ENCODE assay signal across 13 cellular contexts in genomic region chr7:108014747-108015682, GRCh38. TPM values are rescaled to one million over a fixed set of nuclear protein-coding genes. Genes with fewer than 3 reads are reported as not detected.
A peak's percentile ranks its signal among the peaks of the same experiment; 100 is the strongest.
DNase-seq lines count a peak whose midpoint lies in the region; ATAC-seq and TF ChIP-seq lines count a peak whose summit lies in the region.
"Had no signal": no experiment of that assay in that cellular context is flagged by ENCODE, and none has a peak within 500 bp of the region (broad histone marks: within the 10 kb centered on the region; RNA-seq: fewer than 3 reads in every experiment).

No MANE protein-coding gene starts in this region.

- no peaks in the 10 kb centered on the region for H3K79me2 ChIP-seq in GM23248 (ENCODE audit: insufficient read depth)
- no peaks in the 10 kb centered on the region for H3K79me2 ChIP-seq in fibroblast of lung (ENCODE audit: control insufficient read depth, insufficient read depth, low read length)

- H3K36me3 ChIP-seq in GM23248 (ENCODE audit: low read depth): no peaks in the 10 kb centered on the region
- no peaks in the 10 kb centered on the region for H3K36me3 ChIP-seq in SJSA1
- no peaks in the 10 kb centered on the region for H3K36me3 ChIP-seq in fibroblast of lung (ENCODE audit: control insufficient read depth, insufficient read depth, low read length)
- no peaks in the 10 kb centered on the region for H3K36me3 ChIP-seq in H7 (replicated peaks; ENCODE audit: control insufficient read depth, insufficient read depth, low read length)
- no peaks in the 10 kb centered on the region for H3K36me3 ChIP-seq in suprapubic skin

- H3K27me3 ChIP-seq in GM23248 (replicated peaks; ENCODE audit: insufficient read depth) (no peaks in the 10 kb centered on the region), SJSA1 (replicated peaks) (no peaks in the 10 kb centered on the region), fibroblast of lung (ENCODE audit: control insufficient read depth, insufficient read depth, low read length) (no peaks in the 10 kb centered on the region), H7 (ENCODE audit: control insufficient read depth, insufficient read depth, low read length) (no peaks in the 10 kb centered on the region), suprapubic skin (no peaks in the 10 kb centered on the region)

- WGBS in GM23248 (ENCODE audit: low coverage in 1 of 2, low lambda C conversion rate in 2 of 2, missing lambda C conversion rate in 2 of 2), 2 experiments: 83 to 86% methylated on average over 6 of the region's 6 CpGs
- WGBS in suprapubic skin: 92% methylated on average over 6 of the region's 6 CpGs

- no peak overlapping the region for H3K27ac Mint-ChIP-seq in T-cell
- H3K27ac Mint-ChIP-seq: CD4-positive, alpha-beta memory T cell had no signal

- POLR2A ChIA-PET in T-cell (lab: Charles Lee): interaction anchor here in 1 of 2 donors (0.6 kb wide), 1 partner anchor 23 kb away, joined by 6 read pairs; no protein-coding TSS in a partner anchor

- no peaks in the 10 kb centered on the region for H3K9me2 ChIP-seq in GM23248 (ENCODE audit: insufficient read depth)

- no peaks in the 10 kb centered on the region for H4K20me1 ChIP-seq in GM23248 (ENCODE audit: insufficient read depth)
- H4K20me1 ChIP-seq in fibroblast of lung (ENCODE audit: control insufficient read depth, extremely low read depth, insufficient read depth, low read length): no peaks in the 10 kb centered on the region

- no peak overlapping the region for H3K4me3 ChIP-seq in GM23248
- no peak overlapping the region for H3K4me3 ChIP-seq in SJSA1
- H3K4me3 ChIP-seq in fibroblast of lung (replicated peaks in 1 of 4; ENCODE audit: control extremely low read depth in 1 of 4, insufficient read depth in 1 of 4, low read depth in 3 of 4, low read length in 4 of 4): no peak overlapping the region
- no peak overlapping the region for H3K4me3 ChIP-seq in H7 (ENCODE audit: insufficient read depth, low read depth, low read length)
- no peak overlapping the region for H3K4me3 ChIP-seq in suprapubic skin

- TF ChIP-seq CTCF in fibroblast of lung (conservative IDR thresholded peaks at IDR 0.05 in 1 of 2, IDR thresholded peaks at IDR 0.05 in 1 of 2; ENCODE audit: low read depth in 1 of 2, low read length in 2 of 2) (no peak), suprapubic skin (IDR thresholded peaks at IDR 0.05) (no peak)

- H3K4me3 Mint-ChIP-seq in T-cell: no peak overlapping the region
- H3K4me3 Mint-ChIP-seq: CD4-positive, alpha-beta memory T cell had no signal

- H3K4me1 Mint-ChIP-seq in T-cell: peaks cover 0 to 2% (median 0%) of the 10 kb centered on the region in 3 donors

- H3K27me3 Mint-ChIP-seq in T-cell: peaks cover 12 to 21% of the 10 kb centered on the region in 2 donors

- H3K36me3 Mint-ChIP-seq in T-cell: no peaks in the 10 kb centered on the region
- H3K36me3 Mint-ChIP-seq: CD4-positive, alpha-beta memory T cell had no signal

- H3K9me3 Mint-ChIP-seq in T-cell: no peaks in the 10 kb centered on the region
- H3K9me3 Mint-ChIP-seq: CD4-positive, alpha-beta memory T cell had no signal

- H3K4me2 ChIP-seq in GM23248 (ENCODE audit: unreplicated experiment) (peak overlapping the region; percentile 40), fibroblast of lung (ENCODE audit: extremely low read depth, insufficient read depth, low read length) (peak overlapping the region; percentile 8)

- H3F3A ChIP-seq in GM23248 (ENCODE audit: insufficient read depth): peaks cover 20% of the 10 kb centered on the region

- no peaks in the 10 kb centered on the region for H3K9me3 ChIP-seq in GM23248 (ENCODE audit: low read depth)
- H3K9me3 ChIP-seq in SJSA1 (replicated peaks): no peaks in the 10 kb centered on the region
- no peaks in the 10 kb centered on the region for H3K9me3 ChIP-seq in fibroblast of lung (ENCODE audit: control insufficient read depth, insufficient read depth, low read depth, low read length)
- no peaks in the 10 kb centered on the region for H3K9me3 ChIP-seq in suprapubic skin

- CTCF ChIA-PET in T-cell (lab: Charles Lee): interaction anchor here (0.6 to 0.7 kb wide), 4 partner anchors 395 to 1249 kb away, joined by 4 to 6 read pairs (median 5); no protein-coding TSS in a partner anchor

- ATAC-seq in T-cell (replicated peaks in 1 of 4) (no peak), GM18870 (IDR thresholded peaks at IDR 0.05; ENCODE audit: unreplicated experiment) (no peak)

- H3K27ac ChIP-seq in GM23248 (0 out of 2 replicates have a peak overlapping the region, but pooled peaks have one; percentile 6), SJSA1 (peak overlapping the region; percentile 72), fibroblast of lung (ENCODE audit: insufficient read depth, low read length) (peak overlapping the region; percentile 13), suprapubic skin (no peak overlapping the region)

- TF ChIP-seq POLR2A in suprapubic skin (IDR thresholded peaks at IDR 0.05): no peak

- H2AFZ ChIP-seq in GM23248 (no peak overlapping the region), fibroblast of lung (ENCODE audit: low read length) (no peak overlapping the region)

- peaks cover 24% of the 10 kb centered on the region for H3K4me1 ChIP-seq in GM23248 (ENCODE audit: insufficient read depth)
- H3K4me1 ChIP-seq in SJSA1 (replicated peaks): peaks cover 41% of the 10 kb centered on the region
- peaks cover 10% of the 10 kb centered on the region for H3K4me1 ChIP-seq in fibroblast of lung (ENCODE audit: control insufficient read depth, extremely low read depth, insufficient read depth, low read length)
- peaks cover 6% of the 10 kb centered on the region for H3K4me1 ChIP-seq in suprapubic skin

- in situ Hi-C loops in GM23248 (cut with MboI): no loop called here

- TF ChIP-seq EP300 in suprapubic skin (IDR thresholded peaks at IDR 0.05): no peak

- DNase-seq in GM23248 (peak; percentile 56), SJSA1 (ENCODE audit: low read depth in 1 of 2, low spot score in 2 of 2) (peak; percentile 55 to 87), fibroblast of lung (ENCODE audit: low read depth in 2 of 2) (peak; percentile 79 to 96), pulmonary artery endothelial cell (ENCODE audit: low read depth, low spot score) (peak; percentile 95), T-cell (no peak), H7 (no peak), suprapubic skin (ENCODE audit: low spot score in 2 of 2) (no peak)
- DNase-seq: activated CD4-positive, alpha-beta T cell treated with anti-CD3 and anti-CD28 coated beads, Interleukin-2, amount 50 U/mL, for 1 hour; activated naive CD4-positive, alpha-beta T cell treated with Interleukin-2 at 50 U/mL for 16 hours; CD4-positive, alpha-beta memory T cell; effector CD8-positive, alpha-beta T cell; NCI-H1092 treated with DMSO at 0.1 percent for 48 hours had no signal

- H3K9ac ChIP-seq in GM23248 (no peak overlapping the region), fibroblast of lung (ENCODE audit: insufficient read depth, low read length) (no peak overlapping the region)

RNA-seq across cellular contexts. Expression of gene LAMB1, which starts 12.1 kb away (rescaled TPM):
- total RNA-seq in GM23248 (2014; rRNA removed; shearing (Covaris generic)): 135 and 166 TPM in 2 replicates
- polyA plus RNA-seq in GM23248 (2016; fragmentation: Nextera tagmentation; extraction: Ambion mirVana): 107 and 108 TPM in 2 replicates
- total RNA-seq in SJSA1 (2014; rRNA removed; shearing (Covaris generic)): 110 and 136 TPM in 2 replicates
- 440 and 516 TPM in 2 replicates for total RNA-seq in fibroblast of lung
- 136 and 428 TPM in 2 replicates for polyA plus RNA-seq in fibroblast of lung
- 196 and 578 TPM in 2 replicates for polyA plus RNA-seq in fibroblast of lung (2012)
- 977 and 1,802 TPM in 2 replicates for polyA minus RNA-seq in fibroblast of lung (ENCODE audit: low replicate concordance)
- 542 and 685 TPM in 2 replicates for total RNA-seq in pulmonary artery endothelial cell
- 1 to 10 TPM in 2 of 5 donors, under 1 TPM in 1, not detected in 2; 0.56 to 1.4 (median 1.0) TPM for total RNA-seq in T-cell
- 61.0 and 77.2 TPM in 2 replicates for total RNA-seq in H7 (2014; rRNA removed; shearing (Covaris generic))
- 100 to 1,000 TPM in 1 of 4 donors, 10 to 100 TPM in 3; 76.7 to 216 (median 84.6) TPM for total RNA-seq in suprapubic skin
- total RNA-seq: CD4-positive, alpha-beta memory T cell had no signal

Comparison
In these comparisons a context has a peak if more than half of its experiments do, and no peak if none do; other contexts are left out.
1. DNase-seq: peak in GM23248 (single experiment), SJSA1 (2 of 2), fibroblast of lung (2 of 2) and pulmonary artery endothelial cell (single experiment); none in T-cell (0 of 34), H7 (single experiment) and suprapubic skin (0 of 2).
2. RNA of gene LAMB1, which starts 12.1 kb away (total RNA-seq): 542 to 685 TPM in pulmonary artery endothelial cell, 440 to 516 TPM in fibroblast of lung, 110 to 136 TPM in SJSA1, 135 to 166 TPM in GM23248, 76.7 to 216 TPM in suprapubic skin and 61.0 to 77.2 TPM in H7; 0.56 to 1.4 TPM in T-cell; every median in the first group is over 10 times any median in the second.